ENCODE assay signal across 15 cellular contexts in genomic region chr2:39024833-39025232, GRCh38.
DNase-seq lines count a peak whose midpoint lies in the region; ATAC-seq and TF ChIP-seq lines count a peak whose summit lies in the region.
"Had no signal": no experiment of that assay in that cellular context is flagged by ENCODE, and none has a peak within 500 bp of the region (broad histone marks: within the 10 kb centered on the region; RNA-seq: fewer than 3 reads in every experiment).

No MANE protein-coding gene starts in this region.

- no peak overlapping the region for H3K4me3 Mint-ChIP-seq in HFFc6
- H3K4me3 Mint-ChIP-seq: activated CD4-positive, alpha-beta memory T cell treated with anti-CD3 and anti-CD28 coated beads, Interleukin-2, amount 10 ng/mL, durations not matched to agents 7 days and 5 days; natural killer cell had no signal

- no peak for ATAC-seq in GM21717 (IDR thresholded peaks at IDR 0.05; ENCODE audit: unreplicated experiment)
- ATAC-seq: K562, natural killer cell had no signal

- H3K4me3 ChIP-seq in AG10803 (ENCODE audit: low read length) (no peak overlapping the region), adipocyte (ENCODE audit: low read length) (no peak overlapping the region), sigmoid colon (no peak overlapping the region)
- H3K4me3 ChIP-seq: K562, lung, SK-N-MC had no signal

- H3K27me3 Mint-ChIP-seq in HFFc6 (ENCODE audit: insufficient read depth), result no peaks in the 10 kb centered on the region
- H3K27me3 Mint-ChIP-seq: activated CD4-positive, alpha-beta memory T cell treated with anti-CD3 and anti-CD28 coated beads, Interleukin-2, amount 10 ng/mL, durations not matched to agents 7 days and 5 days had no signal

- H3K36me3 Mint-ChIP-seq in HFFc6 (ENCODE audit: low read depth), result 0 out of 2 replicates have a peak, but pooled peaks cover 5% of the 10 kb centered on the region

- peak; percentile 8 for DNase-seq in AG10803 (ENCODE audit: low read depth)
- peak; percentile 24 for DNase-seq in HFFc6
- DNase-seq in adipocyte (ENCODE audit: low read depth), result peak; percentile 3
- DNase-seq in iris pigment epithelial cell (ENCODE audit: low read depth), result peak; percentile 43
- DNase-seq in sigmoid colon, result no peak
- DNase-seq in DMS153 (lab: John Stamatoyannopoulos, UW), result no peak
- DNase-seq in stimulated activated CD4-positive, alpha-beta T cell treated with anti-CD3 and anti-CD28 coated beads, Interleukin-2, amount 100 ng/mL, for 48 hours, result no peak
- DNase-seq: activated CD4-positive, alpha-beta memory T cell treated with anti-CD3 and anti-CD28 coated beads, Interleukin-2, amount 10 ng/mL, durations not matched to agents 7 days and 5 days; natural killer cell; NCI-H1417 treated with DMSO at 0.1 percent for 48 hours had no signal

- no peaks in the 10 kb centered on the region for H3K9me3 Mint-ChIP-seq in HFFc6
- H3K9me3 Mint-ChIP-seq: activated CD4-positive, alpha-beta memory T cell treated with anti-CD3 and anti-CD28 coated beads, Interleukin-2, amount 10 ng/mL, durations not matched to agents 7 days and 5 days; activated T-helper 2 cell treated with anti-CD3 and anti-CD28 coated beads, Interferon-gamma antibody, Interleukin-2, Interleukin-4, amounts not matched to agents 10 μg/mL and 5 μg/mL and 100 μg/mL, durations not matched to agents 14 hours and 24 hours and 36 hours; natural killer cell had no signal

- H3K4me1 ChIP-seq in adipocyte (ENCODE audit: control insufficient read depth, insufficient read depth, low read length), result peaks cover 29% of the 10 kb centered on the region
- peaks cover 0 to 13% (median 0%) of the 10 kb centered on the region in 4 donors for H3K4me1 ChIP-seq in sigmoid colon

- H3K27me3 ChIP-seq in adipocyte (replicated peaks; ENCODE audit: control insufficient read depth, insufficient read depth, low read length), result no peaks in the 10 kb centered on the region
- H3K27me3 ChIP-seq in sigmoid colon, result no peaks in the 10 kb centered on the region

- 89 to 92% methylated on average over 4 of the region's 4 CpGs for WGBS in sigmoid colon, 2 donors

- no peak overlapping the region for H3K27ac Mint-ChIP-seq in HFFc6
- H3K27ac Mint-ChIP-seq: activated CD4-positive, alpha-beta memory T cell treated with anti-CD3 and anti-CD28 coated beads, Interleukin-2, amount 10 ng/mL, durations not matched to agents 7 days and 5 days; activated T-helper 2 cell treated with anti-CD3 and anti-CD28 coated beads, Interferon-gamma antibody, Interleukin-2, Interleukin-4, amounts not matched to agents 10 μg/mL and 5 μg/mL and 100 μg/mL, durations not matched to agents 14 hours and 24 hours and 36 hours; natural killer cell had no signal

- no peak overlapping the region for H3K27ac ChIP-seq in sigmoid colon

- H3K36me3 ChIP-seq in adipocyte (ENCODE audit: control insufficient read depth, insufficient read depth, low read length, severe bottlenecking) (peaks cover 91% of the 10 kb centered on the region), sigmoid colon (peaks cover 0 to 8% (median 3%) of the 10 kb centered on the region in 4 donors)

- TF ChIP-seq CTCF in AG10803 (conservative IDR thresholded peaks at IDR 0.05; ENCODE audit: low read length) (no peak), HFFc6 (IDR thresholded peaks at IDR 0.05) (no peak), sigmoid colon (IDR thresholded peaks at IDR 0.05) (no peak)

- H3K9ac ChIP-seq in adipocyte (ENCODE audit: low read length), result no peak overlapping the region

- TF ChIP-seq EP300 in sigmoid colon (IDR thresholded peaks at IDR 0.05), result no peak

- intact Hi-C loops in sigmoid colon (cut with DNase I), result no loop called here

- peaks cover 15% of the 10 kb centered on the region for H3K4me1 Mint-ChIP-seq in HFFc6 (ENCODE audit: low read depth)
- H3K4me1 Mint-ChIP-seq: natural killer cell had no signal

- no peaks in the 10 kb centered on the region for H3K9me3 ChIP-seq in adipocyte (ENCODE audit: control insufficient read depth, low read length)
- no peaks in the 10 kb centered on the region for H3K9me3 ChIP-seq in sigmoid colon

- TF ChIP-seq POLR2A in sigmoid colon (IDR thresholded peaks at IDR 0.05), result no peak

Comparison
In these comparisons a context has a peak if more than half of its experiments do, and no peak if none do; other contexts are left out.
1. DNase-seq: peak in AG10803 (single experiment), HFFc6 (single experiment), adipocyte (single experiment) and iris pigment epithelial cell (single experiment); none in sigmoid colon (single experiment), DMS153 (single experiment) and stimulated activated CD4-positive, alpha-beta T cell treated with anti-CD3 and anti-CD28 coated beads, Interleukin-2, amount 100 ng/mL, for 48 hours (0 of 2).